Comparison of ENCODE assay signal across 13 cellular contexts in the genomic region with DNA sequence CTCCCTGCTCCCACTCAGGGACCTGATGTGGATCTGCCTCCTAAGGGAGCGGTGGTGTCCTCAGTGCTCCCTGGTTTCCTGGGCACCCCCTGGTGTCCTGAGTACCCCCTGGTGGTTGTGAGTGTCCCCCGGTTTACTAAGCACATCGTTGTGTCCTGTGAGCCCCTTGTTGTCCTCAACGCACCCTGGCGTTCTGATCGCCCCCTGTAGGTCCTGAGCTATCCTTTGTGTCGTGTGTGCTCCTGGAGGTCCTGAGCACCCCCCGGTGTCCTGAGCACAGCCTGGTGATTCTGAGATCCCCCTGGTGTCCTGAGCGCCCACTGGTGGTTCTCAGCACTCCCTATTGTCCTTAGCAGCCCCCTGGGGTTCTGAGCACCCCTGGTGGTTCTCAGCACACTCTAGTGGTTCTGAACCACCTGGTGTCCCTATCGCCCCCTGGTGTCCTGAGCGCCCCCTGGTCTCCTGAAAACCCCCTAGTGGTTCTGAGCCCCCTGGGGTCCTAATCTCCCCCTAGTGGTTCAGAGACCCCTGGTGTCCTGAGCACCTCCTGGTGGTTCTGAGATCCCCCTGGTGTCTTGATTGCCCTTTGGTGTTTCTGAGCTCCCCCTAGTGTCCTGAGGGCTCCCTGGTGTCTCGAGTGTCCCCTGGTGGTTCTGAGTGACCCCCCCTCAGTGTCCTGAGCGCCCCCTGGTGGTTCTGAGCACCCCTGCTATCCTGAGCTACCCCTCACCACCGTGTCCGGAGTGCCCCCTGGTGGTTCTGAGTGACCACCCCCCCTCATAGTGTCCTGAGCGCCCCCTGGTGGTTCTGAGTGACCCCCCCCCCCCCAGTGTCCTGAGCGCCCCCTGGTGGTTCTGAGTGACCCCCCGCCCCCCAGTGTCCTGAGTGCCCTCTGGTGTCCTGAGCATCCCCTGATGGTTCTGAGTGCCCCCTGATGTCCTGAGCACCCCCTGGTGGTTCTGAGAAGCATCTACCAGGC.
DNase-seq lines count a peak whose midpoint lies in the region; ATAC-seq and TF ChIP-seq lines count a peak whose summit lies in the region.
"Had no signal": no experiment of that assay in that cellular context is flagged by ENCODE, and none has a peak within 500 bp of the region (broad histone marks: within the 10 kb centered on the region; RNA-seq: fewer than 3 reads in every experiment).

No MANE protein-coding gene starts in this region.

- no peak overlapping the region for H3K4me3 ChIP-seq in LNCaP clone FGC (ENCODE audit: low read depth, low read length)
- no peak overlapping the region for H3K4me3 ChIP-seq in osteoblast (ENCODE audit: insufficient read depth, low read length)
- H3K4me3 ChIP-seq: hepatocyte had no signal

- no peak overlapping the region for H2AFZ ChIP-seq in osteoblast (ENCODE audit: low read length)
- H2AFZ ChIP-seq: hepatocyte had no signal

- no peaks in the 10 kb centered on the region for H3K36me3 ChIP-seq in osteoblast (ENCODE audit: insufficient read depth, low read length)

- H3K4me1 Mint-ChIP-seq in activated CD8-positive, alpha-beta T cell treated with anti-CD3 and anti-CD28 coated beads, Interleukin-2, amount 10 ng/mL, durations not matched to agents 7 days and 5 days (ENCODE audit: low read depth), result peaks cover 15% of the 10 kb centered on the region
- H3K4me1 Mint-ChIP-seq: nephron had no signal

- no peaks in the 10 kb centered on the region for H3K9me3 Mint-ChIP-seq in activated CD8-positive, alpha-beta T cell treated with anti-CD3 and anti-CD28 coated beads, Interleukin-2, amount 10 ng/mL, durations not matched to agents 7 days and 5 days (ENCODE audit: insufficient read depth)
- H3K9me3 Mint-ChIP-seq: activated T-helper 17 cell treated with anti-CD3 and anti-CD28 coated beads, Interleukin-2, amount 50 U/mL, for 72 hours had no signal

- POLR2A ChIA-PET in activated CD8-positive, alpha-beta T cell treated with anti-CD3 and anti-CD28 coated beads, Interleukin-2, amount 10 ng/mL, durations not matched to agents 7 days and 5 days (lab: Charles Lee), result no interaction called here

- DNase-seq in COLO668 (lab: John Stamatoyannopoulos, UW; ENCODE audit: unreplicated experiment) (peak; percentile 21), LNCaP clone FGC (ENCODE audit: low read depth) (no peak), osteoblast (ENCODE audit: insufficient read length, low spot score, missing footprints) (peak; percentile 15), HuH-7 (ENCODE audit: low spot score) (no peak), GM03348 (ENCODE audit: low spot score) (no peak)
- no peak for DNase-seq in activated CD8-positive, alpha-beta T cell treated with anti-CD3 and anti-CD28 coated beads, Interleukin-2, amount 10 ng/mL, durations not matched to agents 7 days and 5 days
- DNase-seq: dermis blood vessel endothelial cell, NCI-H1048 had no signal

- no peaks in the 10 kb centered on the region for H3K79me2 ChIP-seq in osteoblast (ENCODE audit: insufficient read depth, low read length)
- H3K79me2 ChIP-seq: hepatocyte had no signal

- no peak overlapping the region for H3K4me2 ChIP-seq in osteoblast (ENCODE audit: insufficient read depth, low read length)
- H3K4me2 ChIP-seq: hepatocyte had no signal

- peak; percentile 44 for ATAC-seq in activated CD8-positive, alpha-beta T cell treated with anti-CD3 and anti-CD28 coated beads, Interleukin-2, amount 10 ng/mL, durations not matched to agents 7 days and 5 days
- ATAC-seq in HG03045 (IDR thresholded peaks at IDR 0.05; ENCODE audit: unreplicated experiment) (no peak), GM18867 (IDR thresholded peaks at IDR 0.05; ENCODE audit: unreplicated experiment) (no peak)
- ATAC-seq: activated T-helper 17 cell treated with anti-CD3 and anti-CD28 coated beads, Interleukin-2, amount 50 U/mL, for 72 hours had no signal

- no peak overlapping the region for H3K27ac Mint-ChIP-seq in activated CD8-positive, alpha-beta T cell treated with anti-CD3 and anti-CD28 coated beads, Interleukin-2, amount 10 ng/mL, durations not matched to agents 7 days and 5 days
- H3K27ac Mint-ChIP-seq: activated T-helper 17 cell treated with anti-CD3 and anti-CD28 coated beads, Interleukin-2, amount 50 U/mL, for 72 hours; nephron had no signal

- H3K36me3 Mint-ChIP-seq in activated CD8-positive, alpha-beta T cell treated with anti-CD3 and anti-CD28 coated beads, Interleukin-2, amount 10 ng/mL, durations not matched to agents 7 days and 5 days (ENCODE audit: low read depth), result no peaks in the 10 kb centered on the region

- no peak overlapping the region for H3K4me3 Mint-ChIP-seq in activated CD8-positive, alpha-beta T cell treated with anti-CD3 and anti-CD28 coated beads, Interleukin-2, amount 10 ng/mL, durations not matched to agents 7 days and 5 days
- H3K4me3 Mint-ChIP-seq: activated T-helper 17 cell treated with anti-CD3 and anti-CD28 coated beads, Interleukin-2, amount 50 U/mL, for 72 hours; nephron had no signal

- no peak overlapping the region for H3K27ac ChIP-seq in osteoblast (ENCODE audit: low read depth, low read length)
- H3K27ac ChIP-seq: hepatocyte had no signal

- 0 out of 2 replicates have a peak, but pooled peaks have one; percentile 10 for TF ChIP-seq CTCF in LNCaP clone FGC (IDR thresholded peaks at IDR 0.05; ENCODE audit: control insufficient read depth, extremely low read depth, insufficient read depth)
- TF ChIP-seq CTCF in osteoblast (IDR thresholded peaks at IDR 0.05; ENCODE audit: extremely low read depth, low read depth, low read length), result no peak

- no peaks in the 10 kb centered on the region for H3K9me3 ChIP-seq in osteoblast (ENCODE audit: low read depth, low read length)

- H3K27me3 Mint-ChIP-seq in activated CD8-positive, alpha-beta T cell treated with anti-CD3 and anti-CD28 coated beads, Interleukin-2, amount 10 ng/mL, durations not matched to agents 7 days and 5 days (ENCODE audit: low read depth), result no peaks in the 10 kb centered on the region
- H3K27me3 Mint-ChIP-seq: activated T-helper 17 cell treated with anti-CD3 and anti-CD28 coated beads, Interleukin-2, amount 50 U/mL, for 72 hours had no signal

- no peaks in the 10 kb centered on the region for H3K4me1 ChIP-seq in osteoblast (ENCODE audit: insufficient read depth, low read length)

- H3K27me3 ChIP-seq in osteoblast (ENCODE audit: insufficient read depth, low read length), result no peaks in the 10 kb centered on the region
- H3K27me3 ChIP-seq: hepatocyte had no signal

- H4K20me1 ChIP-seq in osteoblast (ENCODE audit: insufficient read depth, low read length), result no peaks in the 10 kb centered on the region

- CTCF ChIA-PET in activated CD8-positive, alpha-beta T cell treated with anti-CD3 and anti-CD28 coated beads, Interleukin-2, amount 10 ng/mL, durations not matched to agents 7 days and 5 days (lab: Charles Lee), result interaction anchor here (0.6 to 2.0 kb wide), 12 partner anchors 9 to 623 kb away, joined by 3 to 8 read pairs (median 4); no protein-coding TSS in a partner anchor

Comparison
In these comparisons a context has a peak if more than half of its experiments do, and no peak if none do; other contexts are left out.
1. DNase-seq: peak in COLO668 (single experiment) and osteoblast (single experiment); none in LNCaP clone FGC (single experiment), activated CD8-positive, alpha-beta T cell treated with anti-CD3 and anti-CD28 coated beads, Interleukin-2, amount 10 ng/mL, durations not matched to agents 7 days and 5 days (single experiment), HuH-7 (single experiment) and GM03348 (single experiment).